Comparison of ENCODE assay signal across 31 cellular contexts in genomic region chr20:47235853-47236638, GRCh38.
A peak's percentile ranks its signal among the peaks of the same experiment; 100 is the strongest.
DNase-seq lines count a peak whose midpoint lies in the region; ATAC-seq and TF ChIP-seq lines count a peak whose summit lies in the region.
"Had no signal": no experiment of that assay in that cellular context is flagged by ENCODE, and none has a peak within 500 bp of the region (broad histone marks: within the 10 kb centered on the region; RNA-seq: fewer than 3 reads in every experiment).

No MANE protein-coding gene starts in this region.

- H2BK12ac ChIP-seq in neuronal stem cell (ENCODE audit: low read length) = no peak overlapping the region

- H2AFZ ChIP-seq in neuronal stem cell (ENCODE audit: low read length) = no peak overlapping the region

- TF ChIP-seq CTCF in activated CD8-positive, alpha-beta T cell treated with anti-CD3 and anti-CD28 coated beads for 36 hours (IDR thresholded peaks at IDR 0.05) = no peak
- no peak for TF ChIP-seq CTCF in CD8-positive, alpha-beta T cell (IDR thresholded peaks at IDR 0.05)
- TF ChIP-seq CTCF in GM10248 (IDR thresholded peaks at IDR 0.05; ENCODE audit: control extremely low read depth, extremely low read depth, low read depth, missing control alignments) = no peak

- H3K18ac ChIP-seq in neuronal stem cell (ENCODE audit: low read length) = no peak overlapping the region

- H2AK5ac ChIP-seq in neuronal stem cell (ENCODE audit: low read depth, low read length) = no peak overlapping the region

- CTCF ChIA-PET in activated CD8-positive, alpha-beta T cell treated with anti-CD3 and anti-CD28 coated beads, Interleukin-2, amount 10 ng/mL, durations not matched to agents 7 days and 5 days (lab: Charles Lee) = interaction anchor here (2.6 kb wide), 1 partner anchor 148 kb away, joined by 10 read pairs; no protein-coding TSS in a partner anchor
- CTCF ChIA-PET in activated CD8-positive, alpha-beta T cell treated with anti-CD3 and anti-CD28 coated beads for 36 hours (lab: Charles Lee) = interaction anchor here (0.6 kb wide), 1 partner anchor 134 kb away, joined by 3 read pairs; no protein-coding TSS in a partner anchor
- CTCF ChIA-PET in CD8-positive, alpha-beta T cell (lab: Charles Lee) = interaction anchor here (0.7 to 1.5 kb wide), 2 partner anchors 148 to 1952 kb away, joined by 4 read pairs; partner anchors contain the start of gene STAU1
- CTCF ChIA-PET in GM10248 (lab: Yijun Ruan, JAX) = interaction anchor here (0.9 to 2.4 kb wide), 4 partner anchors 12 to 148 kb away, joined by 3 to 8 read pairs (median 4); no protein-coding TSS in a partner anchor

- H3K4me3 ChIP-seq in CD8-positive, alpha-beta T cell (ENCODE audit: low read depth, low read length) = no peak overlapping the region
- H3K4me3 ChIP-seq in neuronal stem cell (ENCODE audit: low read length in 2 of 2) = no peak overlapping the region
- H3K4me3 ChIP-seq: dorsolateral prefrontal cortex, prostate gland, sigmoid colon, vagina had no signal

- no peak for DNase-seq in activated CD8-positive, alpha-beta T cell treated with anti-CD3 and anti-CD28 coated beads, Interleukin-2, amount 10 ng/mL, durations not matched to agents 7 days and 5 days
- no peak for DNase-seq in activated CD8-positive, alpha-beta T cell treated with anti-CD3 and anti-CD28 coated beads for 36 hours
- no peak for DNase-seq in CD8-positive, alpha-beta T cell
- peak; percentile 61 for DNase-seq in NCI-H2171 treated with DMSO at 0.1 percent for 48 hours (lab: John Stamatoyannopoulos, UW)
- no peak for DNase-seq in neuronal stem cell (ENCODE audit: low spot score)
- no peak for DNase-seq in GM10248 (ENCODE audit: extremely low spot score)
- DNase-seq in NCI-H748 (lab: John Stamatoyannopoulos, UW; ENCODE audit: unreplicated experiment) = no peak
- DNase-seq: activated CD4-positive, alpha-beta T cell treated with anti-CD3 and anti-CD28 coated beads for 48 hours; activated gamma-delta T cell treated with Interleukin-2 at 50 U/mL for 16 hours; activated T-cell treated with anti-CD3 and anti-CD28 coated beads, Interleukin-2, amount 50 U/mL, for 4 hours; DMS79 treated with DMSO at 0.1 percent for 48 hours; dorsolateral prefrontal cortex; foreskin melanocyte; GDM1; kidney; midbrain; naive B cell; NCI-H146; NCI-H2107; NCI-H524 treated with DMSO at 0.1 percent for 48 hours; nucleus accumbens; SHP77 treated with DMSO at 0.1 percent for 48 hours; sigmoid colon; stimulated activated CD4-positive, alpha-beta T cell treated with anti-CD3 and anti-CD28 coated beads, Interleukin-12 subunit alpha, Interleukin-12 subunit beta, amount 100 ng/mL, for 4 hours; stimulated activated CD4-positive, alpha-beta T cell treated with anti-CD3 and anti-CD28 coated beads, Interleukin-2, amount 100 ng/mL, for 48 hours; stimulated activated naive CD8-positive, alpha-beta T cell treated with anti-CD3 and anti-CD28 coated beads, Interleukin-15, amount 100 ng/mL, for 72 hours; WERI-Rb-1 had no signal

- POLR2A ChIA-PET in activated CD8-positive, alpha-beta T cell treated with anti-CD3 and anti-CD28 coated beads, Interleukin-2, amount 10 ng/mL, durations not matched to agents 7 days and 5 days (lab: Charles Lee) = no interaction called here
- POLR2A ChIA-PET in activated CD8-positive, alpha-beta T cell treated with anti-CD3 and anti-CD28 coated beads for 36 hours (lab: Charles Lee) = no interaction called here
- POLR2A ChIA-PET in CD8-positive, alpha-beta T cell (lab: Charles Lee) = no interaction called here
- POLR2A ChIA-PET in GM10248 (lab: Yijun Ruan, JAX) = no interaction called here

- H3K9me3 ChIP-seq in CD8-positive, alpha-beta T cell (ENCODE audit: low read length) = no peaks in the 10 kb centered on the region
- no peaks in the 10 kb centered on the region for H3K9me3 ChIP-seq in neuronal stem cell (replicated peaks in 1 of 2; ENCODE audit: control insufficient read depth in 2 of 2, insufficient read depth in 1 of 2, low read depth in 1 of 2, low read length in 2 of 2)
- H3K9me3 ChIP-seq: prostate gland, sigmoid colon, vagina had no signal

- no peak overlapping the region for H3K4ac ChIP-seq in neuronal stem cell (ENCODE audit: low read length)

- H2BK15ac ChIP-seq in neuronal stem cell (ENCODE audit: low read length) = no peak overlapping the region

- intact Hi-C loops in activated CD8-positive, alpha-beta T cell treated with anti-CD3 and anti-CD28 coated beads for 36 hours (cut with micrococcal nuclease) = no loop called here
- intact Hi-C loops in CD8-positive, alpha-beta T cell (cut with DNase I, micrococcal nuclease) = no loop called here

- no peak overlapping the region for H2BK5ac ChIP-seq in neuronal stem cell (ENCODE audit: low read length)

- no peaks in the 10 kb centered on the region for H3K27me3 ChIP-seq in CD8-positive, alpha-beta T cell (ENCODE audit: insufficient read depth, low read length)
- H3K27me3 ChIP-seq in neuronal stem cell (ENCODE audit: control insufficient read depth in 3 of 3, insufficient read depth in 3 of 3, low read depth in 1 of 3, low read length in 3 of 3) = no peaks in the 10 kb centered on the region
- H3K27me3 ChIP-seq: dorsolateral prefrontal cortex, sigmoid colon, vagina had no signal

- H3K4me3 Mint-ChIP-seq in activated CD8-positive, alpha-beta T cell treated with anti-CD3 and anti-CD28 coated beads, Interleukin-2, amount 10 ng/mL, durations not matched to agents 7 days and 5 days = no peak overlapping the region
- no peak overlapping the region for H3K4me3 Mint-ChIP-seq in activated CD8-positive, alpha-beta T cell treated with anti-CD3 and anti-CD28 coated beads for 36 hours
- no peak overlapping the region for H3K4me3 Mint-ChIP-seq in CD8-positive, alpha-beta T cell
- H3K4me3 Mint-ChIP-seq: activated T-cell treated with anti-CD3 and anti-CD28 coated beads, Interleukin-2, amount 50 U/mL, for 4 hours; CD14-positive monocyte; stimulated activated naive CD8-positive, alpha-beta T cell treated with anti-CD3 and anti-CD28 coated beads, Interleukin-15, amount 100 ng/mL, for 72 hours had no signal

- peaks cover 38% of the 10 kb centered on the region for H3K36me3 ChIP-seq in CD8-positive, alpha-beta T cell (ENCODE audit: insufficient read depth, low read length)
- H3K36me3 ChIP-seq in neuronal stem cell (replicated peaks in 1 of 2; ENCODE audit: control insufficient read depth in 2 of 2, insufficient read depth in 2 of 2, low read length in 2 of 2) = peaks cover 40 to 99% of the 10 kb centered on the region in 2 donors

- H3K4me1 Mint-ChIP-seq in activated CD8-positive, alpha-beta T cell treated with anti-CD3 and anti-CD28 coated beads, Interleukin-2, amount 10 ng/mL, durations not matched to agents 7 days and 5 days (ENCODE audit: low read depth) = no peaks in the 10 kb centered on the region
- H3K4me1 Mint-ChIP-seq in activated CD8-positive, alpha-beta T cell treated with anti-CD3 and anti-CD28 coated beads for 36 hours (ENCODE audit: low read depth) = no peaks in the 10 kb centered on the region
- no peaks in the 10 kb centered on the region for H3K4me1 Mint-ChIP-seq in CD8-positive, alpha-beta T cell (ENCODE audit: low read depth)
- H3K4me1 Mint-ChIP-seq: CD14-positive monocyte, naive B cell had no signal

- no peak overlapping the region for H3K14ac ChIP-seq in neuronal stem cell (ENCODE audit: low read length)

- H3K23ac ChIP-seq in neuronal stem cell (ENCODE audit: low read depth, low read length, poor library complexity) = no peak overlapping the region

- no peak overlapping the region for H3K4me2 ChIP-seq in neuronal stem cell (ENCODE audit: insufficient read depth, low read length, poor library complexity, severe bottlenecking)

- no peak for ATAC-seq in activated CD8-positive, alpha-beta T cell treated with anti-CD3 and anti-CD28 coated beads, Interleukin-2, amount 10 ng/mL, durations not matched to agents 7 days and 5 days
- ATAC-seq in activated CD8-positive, alpha-beta T cell treated with anti-CD3 and anti-CD28 coated beads for 36 hours = no peak
- ATAC-seq in CD8-positive, alpha-beta T cell = no peak
- ATAC-seq: activated T-cell treated with anti-CD3 and anti-CD28 coated beads, Interleukin-2, amount 50 U/mL, for 4 hours; Panc1; stimulated activated naive CD8-positive, alpha-beta T cell treated with anti-CD3 and anti-CD28 coated beads, Interleukin-15, amount 100 ng/mL, for 72 hours had no signal

- H2BK120ac ChIP-seq in neuronal stem cell (ENCODE audit: low read depth, low read length) = no peak overlapping the region

- H4K91ac ChIP-seq in neuronal stem cell (ENCODE audit: low read depth, low read length, poor library complexity) = no peak overlapping the region

- peak overlapping the region; percentile 28 for H3K27ac Mint-ChIP-seq in activated CD8-positive, alpha-beta T cell treated with anti-CD3 and anti-CD28 coated beads, Interleukin-2, amount 10 ng/mL, durations not matched to agents 7 days and 5 days
- no peak overlapping the region for H3K27ac Mint-ChIP-seq in activated CD8-positive, alpha-beta T cell treated with anti-CD3 and anti-CD28 coated beads for 36 hours
- peak overlapping the region; percentile 37 for H3K27ac Mint-ChIP-seq in CD8-positive, alpha-beta T cell

- H3K4me1 ChIP-seq in CD8-positive, alpha-beta T cell (ENCODE audit: insufficient read depth, low read length) = no peaks in the 10 kb centered on the region
- H3K4me1 ChIP-seq in neuronal stem cell (ENCODE audit: control insufficient read depth in 2 of 2, insufficient read depth in 1 of 2, low read depth in 1 of 2, low read length in 2 of 2) = peaks cover 0 to 4% of the 10 kb centered on the region in 2 donors
- H3K4me1 ChIP-seq: prostate gland, vagina had no signal

- H3K79me1 ChIP-seq in neuronal stem cell (ENCODE audit: low read depth, low read length) = peaks cover 2% of the 10 kb centered on the region

- no peak overlapping the region for H3K27ac ChIP-seq in CD8-positive, alpha-beta T cell (ENCODE audit: low read depth, low read length)
- H3K27ac ChIP-seq in neuronal stem cell (replicated peaks; ENCODE audit: low read length) = no peak overlapping the region
- H3K27ac ChIP-seq: prostate gland, sigmoid colon, vagina, WERI-Rb-1 had no signal

- H3K27me3 Mint-ChIP-seq in activated CD8-positive, alpha-beta T cell treated with anti-CD3 and anti-CD28 coated beads, Interleukin-2, amount 10 ng/mL, durations not matched to agents 7 days and 5 days (ENCODE audit: low read depth) = no peaks in the 10 kb centered on the region
- no peaks in the 10 kb centered on the region for H3K27me3 Mint-ChIP-seq in activated CD8-positive, alpha-beta T cell treated with anti-CD3 and anti-CD28 coated beads for 36 hours
- no peaks in the 10 kb centered on the region for H3K27me3 Mint-ChIP-seq in CD8-positive, alpha-beta T cell (ENCODE audit: low read depth)
- H3K27me3 Mint-ChIP-seq: naive B cell; stimulated activated naive CD8-positive, alpha-beta T cell treated with anti-CD3 and anti-CD28 coated beads, Interleukin-15, amount 100 ng/mL, for 72 hours had no signal

- no peaks in the 10 kb centered on the region for H3K9me3 Mint-ChIP-seq in activated CD8-positive, alpha-beta T cell treated with anti-CD3 and anti-CD28 coated beads, Interleukin-2, amount 10 ng/mL, durations not matched to agents 7 days and 5 days (ENCODE audit: insufficient read depth)
- H3K9me3 Mint-ChIP-seq in activated CD8-positive, alpha-beta T cell treated with anti-CD3 and anti-CD28 coated beads for 36 hours = no peaks in the 10 kb centered on the region
- no peaks in the 10 kb centered on the region for H3K9me3 Mint-ChIP-seq in CD8-positive, alpha-beta T cell
- H3K9me3 Mint-ChIP-seq: activated T-cell treated with anti-CD3 and anti-CD28 coated beads, Interleukin-2, amount 50 U/mL, for 4 hours; CD14-positive monocyte; naive B cell; stimulated activated naive CD8-positive, alpha-beta T cell treated with anti-CD3 and anti-CD28 coated beads, Interleukin-15, amount 100 ng/mL, for 72 hours had no signal

- peak overlapping the region; percentile 22 for H3K9ac ChIP-seq in neuronal stem cell (ENCODE audit: low read depth, low read length, poor library complexity)

- H3K36me3 Mint-ChIP-seq in activated CD8-positive, alpha-beta T cell treated with anti-CD3 and anti-CD28 coated beads, Interleukin-2, amount 10 ng/mL, durations not matched to agents 7 days and 5 days (ENCODE audit: low read depth) = peaks cover 62% of the 10 kb centered on the region
- H3K36me3 Mint-ChIP-seq in activated CD8-positive, alpha-beta T cell treated with anti-CD3 and anti-CD28 coated beads for 36 hours (ENCODE audit: low read depth) = peaks cover 29% of the 10 kb centered on the region
- peaks cover 71% of the 10 kb centered on the region for H3K36me3 Mint-ChIP-seq in CD8-positive, alpha-beta T cell

- WGBS in neuronal stem cell (ENCODE audit: extremely low coverage in 2 of 2, insufficient read length in 2 of 2, insufficient replicate concordance in 1 of 2), 2 donors = no CpG with 5 or more reads among the region's 14 CpGs

- H4K8ac ChIP-seq in neuronal stem cell (ENCODE audit: low read depth, low read length) = no peak overlapping the region
